Comparison of ENCODE assay signal across 20 cellular contexts in genomic region chr1:9603766-9604753, GRCh38. TPM values are rescaled to one million over a fixed set of nuclear protein-coding genes. Genes with fewer than 3 reads are reported as not detected.
A peak's percentile ranks its signal among the peaks of the same experiment; 100 is the strongest.
DNase-seq lines count a peak whose midpoint lies in the region; ATAC-seq, FAIRE-seq and TF ChIP-seq lines count a peak whose summit lies in the region.
"Had no signal": no experiment of that assay in that cellular context is flagged by ENCODE, and none has a peak within 500 bp of the region (broad histone marks: within the 10 kb centered on the region; RNA-seq: fewer than 3 reads in every experiment).

No MANE protein-coding gene starts in this region.

- H3K27ac Mint-ChIP-seq in H9 = peak overlapping the region in 2 of 3 experiments; percentile 51 to 67; a peak in 1 of 7 replicates
- H3K27ac Mint-ChIP-seq in activated naive CD4-positive, alpha-beta T cell treated with anti-CD3 and anti-CD28 coated beads for 36 hours = no peak overlapping the region
- H3K27ac Mint-ChIP-seq: B cell; CD4-positive, CD25-positive, alpha-beta regulatory T cell had no signal

- no peak overlapping the region for H2BK12ac ChIP-seq in H9 (ENCODE audit: insufficient read length, low read depth, low read length)

- no peak overlapping the region for H3K18ac ChIP-seq in H9 (ENCODE audit: insufficient read length, low read depth, low read length)

- H3K4me2 ChIP-seq in H9 (ENCODE audit: insufficient read depth, insufficient read length, low read length) = no peak overlapping the region
- H3K4me2 ChIP-seq: PC-9 had no signal

- no peaks in the 10 kb centered on the region for H3K4me1 Mint-ChIP-seq in H9
- no peaks in the 10 kb centered on the region for H3K4me1 Mint-ChIP-seq in activated naive CD4-positive, alpha-beta T cell treated with anti-CD3 and anti-CD28 coated beads for 36 hours (ENCODE audit: low read depth)
- H3K4me1 Mint-ChIP-seq: B cell; CD4-positive, CD25-positive, alpha-beta regulatory T cell had no signal

- no peak overlapping the region for H3K4ac ChIP-seq in H9 (ENCODE audit: low read depth, low read length)

- DNase-seq in Right ventricle myocardium superior = no peak
- DNase-seq in Right ventricle myocardium inferior (ENCODE audit: missing footprints) = no peak
- no peak for DNase-seq in H9
- DNase-seq in left kidney (ENCODE audit: low read depth, low spot score) = peak; percentile 34
- no peak for DNase-seq in HTR-8/SVneo (ENCODE audit: insufficient read length, low spot score)
- DNase-seq in OCI-M2 (lab: John Stamatoyannopoulos, UW; ENCODE audit: unreplicated experiment) = no peak
- DNase-seq in activated naive CD4-positive, alpha-beta T cell treated with anti-CD3 and anti-CD28 coated beads for 36 hours = no peak
- DNase-seq: 8988T; CD4-positive, CD25-positive, alpha-beta regulatory T cell; DMS 273 treated with DMSO at 0.1 percent for 48 hours; GM23248; KG1; NCI-H1417 treated with DMSO at 0.1 percent for 48 hours; NCI-H2029; NCI-H345; NCI-H524 treated with DMSO at 0.1 percent for 48 hours; PC-9 had no signal

- no peak for FAIRE-seq in HTR-8/SVneo (lab: Jason Lieb, UNC)
- FAIRE-seq: G401.6 had no signal

- no peak overlapping the region for H4K91ac ChIP-seq in H9 (ENCODE audit: insufficient read length, low read depth, low read length)

- no peak overlapping the region for H2BK20ac ChIP-seq in H9 (ENCODE audit: low read depth, low read length, poor library complexity, severe bottlenecking)

- H4K5ac ChIP-seq in H9 (ENCODE audit: insufficient read length, low read depth, low read length) = no peak overlapping the region

- CTCF ChIA-PET in activated naive CD4-positive, alpha-beta T cell treated with anti-CD3 and anti-CD28 coated beads for 36 hours (lab: Charles Lee) = no interaction called here

- H2BK120ac ChIP-seq in H9 (ENCODE audit: low read depth, low read length, poor library complexity, severe bottlenecking) = no peak overlapping the region

- no peak overlapping the region for H3K27ac ChIP-seq in H9 (ENCODE audit: insufficient read length, low read depth, low read length)
- H3K27ac ChIP-seq: GM23248, PC-9 had no signal

- peaks cover 9 to 45% (median 38%) of the 10 kb centered on the region in 3 experiments; a peak in 6 of 7 replicates for H3K36me3 Mint-ChIP-seq in H9 (ENCODE audit: insufficient read depth in 1 of 3, low read depth in 3 of 3)
- H3K36me3 Mint-ChIP-seq in activated naive CD4-positive, alpha-beta T cell treated with anti-CD3 and anti-CD28 coated beads for 36 hours (ENCODE audit: low read depth) = peaks cover 12% of the 10 kb centered on the region

- H2AFZ ChIP-seq in H9 (ENCODE audit: low read length) = no peak overlapping the region
- H2AFZ ChIP-seq: GM23248, PC-9 had no signal

- no peaks in the 10 kb centered on the region for H3K79me1 ChIP-seq in H9 (ENCODE audit: insufficient read depth, low read depth, low read length, poor library complexity, severe bottlenecking)

- ATAC-seq in Right ventricle myocardium superior (ENCODE audit: poor library complexity) (peak; percentile 21), Right ventricle myocardium inferior (no peak), SK-N-SH treated with all-trans-retinoic acid at 6 μM for 48 hours (peak; percentile 40; the same call in 2 of the 3 replicates)

- H3T11ph ChIP-seq in H9 (ENCODE audit: low read length) = no peak overlapping the region

- intact Hi-C loops in Right ventricle myocardium superior (cut with DNase I) (no loop called here), Right ventricle myocardium inferior (cut with DNase I) (no loop called here)
- intact Hi-C loops in activated naive CD4-positive, alpha-beta T cell treated with anti-CD3 and anti-CD28 coated beads for 36 hours (cut with micrococcal nuclease) = no loop called here

- TF ChIP-seq CTCF in H9 (conservative IDR thresholded peaks at IDR 0.05) = no peak

- H2BK15ac ChIP-seq in H9 (ENCODE audit: low read depth, low read length) = no peak overlapping the region

- no peak overlapping the region for H3K14ac ChIP-seq in H9 (ENCODE audit: insufficient read depth, low read length)

- no peaks in the 10 kb centered on the region for H3K9me3 Mint-ChIP-seq in H9
- H3K9me3 Mint-ChIP-seq in activated naive CD4-positive, alpha-beta T cell treated with anti-CD3 and anti-CD28 coated beads for 36 hours = no peaks in the 10 kb centered on the region
- H3K9me3 Mint-ChIP-seq: CD4-positive, CD25-positive, alpha-beta regulatory T cell had no signal

- no peak overlapping the region for H2BK5ac ChIP-seq in H9 (ENCODE audit: insufficient read length, low read length)

- H3K4me3 Mint-ChIP-seq in H9 = no peak overlapping the region
- no peak overlapping the region for H3K4me3 Mint-ChIP-seq in activated naive CD4-positive, alpha-beta T cell treated with anti-CD3 and anti-CD28 coated beads for 36 hours
- H3K4me3 Mint-ChIP-seq: B cell; CD4-positive, CD25-positive, alpha-beta regulatory T cell had no signal

- no peaks in the 10 kb centered on the region for H3K79me2 ChIP-seq in H9 (ENCODE audit: insufficient read depth, low read length)

- H2AK5ac ChIP-seq in H9 (ENCODE audit: insufficient read length, low read length) = no peak overlapping the region

- WGBS in H9 (ENCODE audit: extremely low coverage, insufficient read length, low lambda C conversion rate) = no CpG with 5 or more reads among the region's 42 CpGs

- H3K23ac ChIP-seq in H9 (ENCODE audit: insufficient read length, low read depth, low read length) = no peak overlapping the region

- H3K9ac ChIP-seq in H9 (ENCODE audit: extremely low read depth, insufficient read length, low read length) = no peak overlapping the region
- H3K9ac ChIP-seq: GM23248 had no signal

- H3K4me1 ChIP-seq in H9 (ENCODE audit: insufficient read depth, low read length) = no peaks in the 10 kb centered on the region

- no peaks in the 10 kb centered on the region for H3K23me2 ChIP-seq in H9 (ENCODE audit: insufficient read length, low read depth, low read length, poor library complexity, severe bottlenecking)

- H3K9me3 ChIP-seq in H9 (ENCODE audit: control insufficient read depth, low read depth, low read length) = no peaks in the 10 kb centered on the region

- H3K27me3 ChIP-seq in H9 (ENCODE audit: insufficient read depth, low read length) = no peaks in the 10 kb centered on the region

- no peak overlapping the region for H3K56ac ChIP-seq in H9 (ENCODE audit: insufficient read length, low read depth, low read length)

- no peaks in the 10 kb centered on the region for H4K20me1 ChIP-seq in H9 (ENCODE audit: control insufficient read depth, insufficient read depth, insufficient read length)

- no peaks in the 10 kb centered on the region for H3K27me3 Mint-ChIP-seq in H9 (ENCODE audit: low read depth)
- no peaks in the 10 kb centered on the region for H3K27me3 Mint-ChIP-seq in activated naive CD4-positive, alpha-beta T cell treated with anti-CD3 and anti-CD28 coated beads for 36 hours (ENCODE audit: low read depth)
- H3K27me3 Mint-ChIP-seq: B cell; CD4-positive, CD25-positive, alpha-beta regulatory T cell had no signal

- no peak overlapping the region for H4K8ac ChIP-seq in H9 (replicated peaks; ENCODE audit: insufficient read length, low read depth, low read length)

TF ChIP-seq in SK-N-SH treated with all-trans-retinoic acid at 6 μM for 48 hours, 23 proteins besides CTCF, POLR2A, EP300 and RAD21:
- TF ChIP-seq TCF4 (CRISPR knock-in tag; IDR thresholded peaks at IDR 0.05; ENCODE audit: borderline replicate concordance) (peak; percentile 89), ZC3H10 (CRISPR knock-in tag; IDR thresholded peaks at IDR 0.05) (no peak), ISL1 (CRISPR knock-in tag; IDR thresholded peaks at IDR 0.05) (peak; percentile 32; the same call in 1 of the 2 replicates), ESRRG (CRISPR knock-in tag; IDR thresholded peaks at IDR 0.05) (no peak), CREB5 (CRISPR knock-in tag; IDR thresholded peaks at IDR 0.05; ENCODE audit: low read depth) (no peak), ZNF8 (CRISPR knock-in tag; IDR thresholded peaks at IDR 0.05) (no peak)
TF ChIP-seq in SK-N-SH treated with all-trans-retinoic acid at 6 μM for 48 hours: peak in this region for 2.

RNA-seq across cellular contexts. Expression of gene TMEM201, which starts 15.3 kb away (rescaled TPM):
- total RNA-seq in Right ventricle myocardium superior = 17.2 TPM
- 17.4 TPM for total RNA-seq in Right ventricle myocardium inferior
- 31.0 and 31.3 TPM in 2 replicates for total RNA-seq in H9 (2021)
- total RNA-seq in activated naive CD4-positive, alpha-beta T cell treated with anti-CD3 and anti-CD28 coated beads for 36 hours = 1 to 10 TPM; 9.1 to 9.8 TPM

RNA-seq across cellular contexts. Expression of gene PIK3CD, which starts 47.5 kb away (rescaled TPM):
- total RNA-seq in Right ventricle myocardium superior (3.3 TPM), Right ventricle myocardium inferior (4.1 TPM), H9 (2021) (10.0 and 10.6 TPM in 2 replicates)
- total RNA-seq in activated naive CD4-positive, alpha-beta T cell treated with anti-CD3 and anti-CD28 coated beads for 36 hours = 100 to 1,000 TPM in 1 of 2 experiments, 10 to 100 TPM in 1; 96.6 to 101 TPM
